ENCODE assay signal across 10 cellular contexts in genomic region chr10:62610649-62611229, GRCh38.
DNase-seq lines count a peak whose midpoint lies in the region; ATAC-seq and TF ChIP-seq lines count a peak whose summit lies in the region.
"Had no signal": no experiment of that assay in that cellular context is flagged by ENCODE, and none has a peak within 500 bp of the region (broad histone marks: within the 10 kb centered on the region; RNA-seq: fewer than 3 reads in every experiment).

No MANE protein-coding gene starts in this region.

- H3K4me1 ChIP-seq in mesenchymal stem cell (ENCODE audit: control insufficient read depth, insufficient read depth, low read depth, low read length) = peaks cover 2% of the 10 kb centered on the region

- H3K27ac Mint-ChIP-seq in activated CD4-positive, alpha-beta T cell treated with anti-CD3 and anti-CD28 coated beads, Interleukin-2, amount 10 ng/mL, durations not matched to agents 7 days and 5 days = no peak overlapping the region

- H2AFZ ChIP-seq in mesenchymal stem cell (ENCODE audit: low read depth, low read length) = no peak overlapping the region

- DNase-seq in NCI-H1417 (lab: John Stamatoyannopoulos, UW) (peak in 2 of 3 experiments; percentile 24 to 69), NCI-H1417 treated with DMSO at 0.1 percent for 48 hours (lab: John Stamatoyannopoulos, UW) (no peak), NCI-H128 (lab: John Stamatoyannopoulos, UW; ENCODE audit: unreplicated experiment) (peak; percentile 9), dorsolateral prefrontal cortex (peak in 2 of 10 donors; percentile 33 to 53), mesenchymal stem cell (peak; percentile 57)
- peak; percentile 74 for DNase-seq in activated CD4-positive, alpha-beta T cell treated with anti-CD3 and anti-CD28 coated beads, Interleukin-2, amount 10 ng/mL, durations not matched to agents 7 days and 5 days
- peak; percentile 82 for DNase-seq in stimulated activated CD8-positive, alpha-beta memory T cell treated with anti-CD3 and anti-CD28 coated beads, Interleukin-4, amount 100 ng/mL, for 48 hours

- peak; percentile 30 to 86 (median 71) for TF ChIP-seq CTCF in dorsolateral prefrontal cortex (IDR thresholded peaks at IDR 0.05 in 54 of 56, conservative IDR thresholded peaks at IDR 0.05 in 2 of 56; ENCODE audit: low read depth in 1 of 56, partially characterized antibody in 56 of 56)

- H3K27ac ChIP-seq in dorsolateral prefrontal cortex = no peak overlapping the region
- no peak overlapping the region for H3K27ac ChIP-seq in mesenchymal stem cell (ENCODE audit: low read length, poor library complexity, severe bottlenecking)
- H3K27ac ChIP-seq: BLaER1, ovary had no signal

- CTCF ChIA-PET in activated CD4-positive, alpha-beta T cell treated with anti-CD3 and anti-CD28 coated beads, Interleukin-2, amount 10 ng/mL, durations not matched to agents 7 days and 5 days (lab: Charles Lee) = interaction anchor here (0.5 to 6.3 kb wide), 24 partner anchors 11 to 1109 kb away, joined by 3 to 79 read pairs (median 3); partner anchors contain the start of genes ADO and EGR2

- H3K9ac ChIP-seq in mesenchymal stem cell (ENCODE audit: low read length) = no peak overlapping the region
- H3K9ac ChIP-seq: BLaER1 had no signal

- H3K27me3 ChIP-seq in dorsolateral prefrontal cortex (no peaks in the 10 kb centered on the region), mesenchymal stem cell (ENCODE audit: control insufficient read depth in 1 of 2, insufficient read depth in 1 of 2, low read length in 2 of 2) (peaks cover 0 to 6% of the 10 kb centered on the region in 2 experiments)
- H3K27me3 ChIP-seq: BLaER1, ovary had no signal

- no peak overlapping the region for H3K4ac ChIP-seq in mesenchymal stem cell (ENCODE audit: low read depth in 1 of 2, low read length in 2 of 2)

- no peaks in the 10 kb centered on the region for H3K36me3 ChIP-seq in mesenchymal stem cell (ENCODE audit: control insufficient read depth in 1 of 2, insufficient read depth in 2 of 2, low read depth in 1 of 2, low read length in 2 of 2)
- H3K36me3 ChIP-seq: BLaER1, ovary had no signal

- H3K18ac ChIP-seq in mesenchymal stem cell (ENCODE audit: low read depth in 1 of 2, low read length in 2 of 2) = no peak overlapping the region

- no peak overlapping the region for H2AK5ac ChIP-seq in mesenchymal stem cell (ENCODE audit: low read length, severe bottlenecking)

- 55% methylated on average over 4 of the region's 7 CpGs for WGBS in mesenchymal stem cell

- H3K4me1 Mint-ChIP-seq in activated CD4-positive, alpha-beta T cell treated with anti-CD3 and anti-CD28 coated beads, Interleukin-2, amount 10 ng/mL, durations not matched to agents 7 days and 5 days = peaks cover 14% of the 10 kb centered on the region

- H3K14ac ChIP-seq in mesenchymal stem cell (ENCODE audit: low read length in 2 of 2) = no peak overlapping the region

- no peaks in the 10 kb centered on the region for H3K9me3 Mint-ChIP-seq in activated CD4-positive, alpha-beta T cell treated with anti-CD3 and anti-CD28 coated beads, Interleukin-2, amount 10 ng/mL, durations not matched to agents 7 days and 5 days

- H3K4me2 ChIP-seq in mesenchymal stem cell (ENCODE audit: low read length, poor library complexity, severe bottlenecking) = no peak overlapping the region
- H3K4me2 ChIP-seq: BLaER1 had no signal

- H3K4me3 ChIP-seq in dorsolateral prefrontal cortex (no peak overlapping the region), mesenchymal stem cell (ENCODE audit: insufficient read depth in 1 of 2, low read depth in 1 of 2, low read length in 2 of 2) (no peak overlapping the region)
- H3K4me3 ChIP-seq: BLaER1, ovary had no signal

- H3K4me3 Mint-ChIP-seq in activated CD4-positive, alpha-beta T cell treated with anti-CD3 and anti-CD28 coated beads, Interleukin-2, amount 10 ng/mL, durations not matched to agents 7 days and 5 days = no peak overlapping the region

- ATAC-seq in HG02610 (IDR thresholded peaks at IDR 0.05; ENCODE audit: unreplicated experiment) = peak; percentile 62

- POLR2A ChIA-PET in activated CD4-positive, alpha-beta T cell treated with anti-CD3 and anti-CD28 coated beads, Interleukin-2, amount 10 ng/mL, durations not matched to agents 7 days and 5 days (lab: Charles Lee) = no interaction called here

- no peak overlapping the region for H3K23ac ChIP-seq in mesenchymal stem cell (ENCODE audit: low read length in 2 of 2)

- no peak overlapping the region for H2BK15ac ChIP-seq in mesenchymal stem cell (ENCODE audit: low read depth, poor library complexity, severe bottlenecking)

- H2BK12ac ChIP-seq in mesenchymal stem cell (ENCODE audit: low read length in 2 of 2) = no peak overlapping the region

- no peaks in the 10 kb centered on the region for H3K36me3 Mint-ChIP-seq in activated CD4-positive, alpha-beta T cell treated with anti-CD3 and anti-CD28 coated beads, Interleukin-2, amount 10 ng/mL, durations not matched to agents 7 days and 5 days (ENCODE audit: low read depth)

- H3K9me3 ChIP-seq in mesenchymal stem cell (ENCODE audit: control insufficient read depth, low read length) = no peaks in the 10 kb centered on the region
- H3K9me3 ChIP-seq: BLaER1, ovary had no signal

- intact Hi-C loops in dorsolateral prefrontal cortex (cut with DNase I) = loop anchor here (1.0 to 5.0 kb wide), 2 partner anchors 207 to 208 kb away; partner anchors contain the start of gene EGR2 (in 1 of the 2)

- no peak overlapping the region for H2BK120ac ChIP-seq in mesenchymal stem cell (ENCODE audit: low read depth, low read length)

- no peaks in the 10 kb centered on the region for H3K79me1 ChIP-seq in mesenchymal stem cell (replicated peaks; ENCODE audit: low read length, poor library complexity, severe bottlenecking)

- no peak overlapping the region for H4K91ac ChIP-seq in mesenchymal stem cell (ENCODE audit: low read length)

- H3K27me3 Mint-ChIP-seq in activated CD4-positive, alpha-beta T cell treated with anti-CD3 and anti-CD28 coated beads, Interleukin-2, amount 10 ng/mL, durations not matched to agents 7 days and 5 days = peaks cover 9% of the 10 kb centered on the region

- no peak overlapping the region for H4K8ac ChIP-seq in mesenchymal stem cell (ENCODE audit: low read length)

- no peak overlapping the region for H2BK5ac ChIP-seq in mesenchymal stem cell (ENCODE audit: low read depth, low read length, poor library complexity, severe bottlenecking)
